ENCODE assay signal across 17 cellular contexts in genomic region chrX:32397562-32398216, GRCh38.
DNase-seq lines count a peak whose midpoint lies in the region; ATAC-seq and TF ChIP-seq lines count a peak whose summit lies in the region.
"Had no signal": no experiment of that assay in that cellular context is flagged by ENCODE, and none has a peak within 500 bp of the region (broad histone marks: within the 10 kb centered on the region; RNA-seq: fewer than 3 reads in every experiment).

No MANE protein-coding gene starts in this region.

- H3K36me3 Mint-ChIP-seq in stimulated activated effector memory CD8-positive, alpha-beta T cell treated with anti-CD3 and anti-CD28 coated beads, Interleukin-12 subunit alpha, Interleukin-12 subunit beta, amount 100 ng/mL, for 72 hours, result no peaks in the 10 kb centered on the region
- peaks cover 3% of the 10 kb centered on the region for H3K36me3 Mint-ChIP-seq in mesothelial cell of epicardium
- no peaks in the 10 kb centered on the region for H3K36me3 Mint-ChIP-seq in activated T-helper 17 cell treated with anti-CD3 and anti-CD28 coated beads, Interleukin-2, amount 50 U/mL, for 72 hours (ENCODE audit: low read depth)
- H3K36me3 Mint-ChIP-seq: naive thymus-derived CD4-positive, alpha-beta T cell had no signal

- peaks cover 7% of the 10 kb centered on the region for H3K9me3 Mint-ChIP-seq in stimulated activated effector memory CD8-positive, alpha-beta T cell treated with anti-CD3 and anti-CD28 coated beads, Interleukin-12 subunit alpha, Interleukin-12 subunit beta, amount 100 ng/mL, for 72 hours
- peaks cover 17% of the 10 kb centered on the region for H3K9me3 Mint-ChIP-seq in mesothelial cell of epicardium
- no peaks in the 10 kb centered on the region for H3K9me3 Mint-ChIP-seq in activated T-helper 17 cell treated with anti-CD3 and anti-CD28 coated beads, Interleukin-2, amount 50 U/mL, for 72 hours
- H3K9me3 Mint-ChIP-seq: naive thymus-derived CD4-positive, alpha-beta T cell had no signal

- TF ChIP-seq CTCF in mesothelial cell of epicardium (IDR thresholded peaks at IDR 0.05; ENCODE audit: unreplicated experiment), result no peak

- no peak overlapping the region for H3K4me3 Mint-ChIP-seq in stimulated activated effector memory CD8-positive, alpha-beta T cell treated with anti-CD3 and anti-CD28 coated beads, Interleukin-12 subunit alpha, Interleukin-12 subunit beta, amount 100 ng/mL, for 72 hours
- H3K4me3 Mint-ChIP-seq in mesothelial cell of epicardium, result no peak overlapping the region
- H3K4me3 Mint-ChIP-seq in activated T-helper 17 cell treated with anti-CD3 and anti-CD28 coated beads, Interleukin-2, amount 50 U/mL, for 72 hours, result no peak overlapping the region
- H3K4me3 Mint-ChIP-seq: naive thymus-derived CD4-positive, alpha-beta T cell; T-helper 17 cell had no signal

- ATAC-seq in GM18909 (IDR thresholded peaks at IDR 0.05; ENCODE audit: poor library complexity, unreplicated experiment) (peak; percentile 71), GM21825 (IDR thresholded peaks at IDR 0.05; ENCODE audit: unreplicated experiment) (peak; percentile 64), HG03108 (IDR thresholded peaks at IDR 0.05; ENCODE audit: unreplicated experiment) (peak; percentile 56), esophagus mucosa (no peak)
- ATAC-seq in stimulated activated effector memory CD8-positive, alpha-beta T cell treated with anti-CD3 and anti-CD28 coated beads, Interleukin-12 subunit alpha, Interleukin-12 subunit beta, amount 100 ng/mL, for 72 hours, result no peak
- ATAC-seq in activated T-helper 17 cell treated with anti-CD3 and anti-CD28 coated beads, Interleukin-2, amount 50 U/mL, for 72 hours (replicated peaks), result no peak
- ATAC-seq: gastroesophageal sphincter; naive thymus-derived CD4-positive, alpha-beta T cell; T-helper 17 cell had no signal

- no peak overlapping the region for H3K27ac Mint-ChIP-seq in stimulated activated effector memory CD8-positive, alpha-beta T cell treated with anti-CD3 and anti-CD28 coated beads, Interleukin-12 subunit alpha, Interleukin-12 subunit beta, amount 100 ng/mL, for 72 hours
- H3K27ac Mint-ChIP-seq in mesothelial cell of epicardium, result no peak overlapping the region
- no peak overlapping the region for H3K27ac Mint-ChIP-seq in activated T-helper 17 cell treated with anti-CD3 and anti-CD28 coated beads, Interleukin-2, amount 50 U/mL, for 72 hours
- H3K27ac Mint-ChIP-seq: naive thymus-derived CD4-positive, alpha-beta T cell; T-helper 17 cell had no signal

- no peak for DNase-seq in stimulated activated effector memory CD8-positive, alpha-beta T cell treated with anti-CD3 and anti-CD28 coated beads, Interleukin-12 subunit alpha, Interleukin-12 subunit beta, amount 100 ng/mL, for 72 hours (ENCODE audit: low spot score in 2 of 2)
- no peak for DNase-seq in mesothelial cell of epicardium (ENCODE audit: low spot score in 2 of 2, unreplicated experiment in 2 of 2)
- DNase-seq: activated naive CD4-positive, alpha-beta T cell treated with Interleukin-2 at 50 U/mL for 16 hours; C1 segment of cervical spinal cord; cortex of kidney; DMS53; naive thymus-derived CD4-positive, alpha-beta T cell; NCI-H1092 treated with DMSO at 0.1 percent for 48 hours; posterior cingulate gyrus; SIG-M5; T-helper 17 cell had no signal

- H3K27me3 Mint-ChIP-seq in mesothelial cell of epicardium (ENCODE audit: low read depth), result no peaks in the 10 kb centered on the region
- H3K27me3 Mint-ChIP-seq in activated T-helper 17 cell treated with anti-CD3 and anti-CD28 coated beads, Interleukin-2, amount 50 U/mL, for 72 hours, result no peaks in the 10 kb centered on the region
- H3K27me3 Mint-ChIP-seq: naive thymus-derived CD4-positive, alpha-beta T cell; T-helper 17 cell had no signal

- no peaks in the 10 kb centered on the region for H3K4me1 Mint-ChIP-seq in stimulated activated effector memory CD8-positive, alpha-beta T cell treated with anti-CD3 and anti-CD28 coated beads, Interleukin-12 subunit alpha, Interleukin-12 subunit beta, amount 100 ng/mL, for 72 hours
- H3K4me1 Mint-ChIP-seq in mesothelial cell of epicardium, result no peaks in the 10 kb centered on the region
- H3K4me1 Mint-ChIP-seq in activated T-helper 17 cell treated with anti-CD3 and anti-CD28 coated beads, Interleukin-2, amount 50 U/mL, for 72 hours, result no peaks in the 10 kb centered on the region
- H3K4me1 Mint-ChIP-seq: naive thymus-derived CD4-positive, alpha-beta T cell; T-helper 17 cell had no signal

Comparison
In these comparisons a context has a peak if more than half of its experiments do, and no peak if none do; other contexts are left out.
1. ATAC-seq: peak in GM18909 (single experiment), GM21825 (single experiment) and HG03108 (single experiment); none in stimulated activated effector memory CD8-positive, alpha-beta T cell treated with anti-CD3 and anti-CD28 coated beads, Interleukin-12 subunit alpha, Interleukin-12 subunit beta, amount 100 ng/mL, for 72 hours (single experiment), esophagus mucosa (single experiment) and activated T-helper 17 cell treated with anti-CD3 and anti-CD28 coated beads, Interleukin-2, amount 50 U/mL, for 72 hours (single experiment).